Comparison of ENCODE assay signal across 23 cellular contexts in the genomic region with DNA sequence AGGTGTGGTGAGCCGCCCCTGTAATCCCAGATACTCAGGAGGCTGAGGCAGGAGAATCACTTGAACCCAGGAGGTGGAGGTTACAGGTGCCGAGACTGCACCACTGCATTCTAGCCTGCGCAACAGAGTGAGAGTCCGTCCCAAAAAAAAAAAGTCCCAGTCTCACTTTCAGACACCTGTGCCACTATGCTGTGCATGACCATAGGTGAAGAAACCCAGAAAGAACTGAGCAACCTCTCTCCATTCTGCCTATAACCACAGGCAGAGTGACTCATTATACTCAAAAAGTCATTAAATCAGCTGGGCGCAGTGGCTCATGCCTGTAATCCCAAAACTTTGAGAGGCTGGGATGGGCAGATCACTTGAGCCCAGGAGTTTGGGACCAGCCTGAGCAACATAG. TPM values are rescaled to one million over a fixed set of nuclear protein-coding genes. Genes with fewer than 3 reads are reported as not detected.
"Had no signal": no experiment of that assay in that cellular context is flagged by ENCODE, and none has a peak within 500 bp of the region (broad histone marks: within the 10 kb centered on the region; RNA-seq: fewer than 3 reads in every experiment).

No MANE protein-coding gene starts in this region.

- H3K27ac Mint-ChIP-seq: activated CD4-positive, alpha-beta T cell treated with anti-CD3 and anti-CD28 coated beads, Interleukin-2, amount 10 ng/mL, durations not matched to agents 24 days and 14 days; activated CD8-positive, alpha-beta T cell treated with anti-CD3 and anti-CD28 coated beads, Interleukin-2, amount 10 ng/mL, durations not matched to agents 7 days and 5 days; activated naive CD4-positive, alpha-beta T cell treated with anti-CD3 and anti-CD28 coated beads, Interleukin-2, amount 50 U/mL, for 24 hours; activated T-cell treated with anti-CD3 and anti-CD28 coated beads, Interleukin-2, amount 50 U/mL, for 24 hours; dendritic cell treated with granulocyte-macrophage colony-stimulating factor and Interleukin-4, amounts not matched to agents 40 ng/mL and 50 ng/mL, for 4 days; stimulated activated naive CD8-positive, alpha-beta T cell treated with anti-CD3 and anti-CD28 coated beads, Interleukin-15, amount 100 ng/mL, for 72 hours; type B pancreatic cell had no signal

- H3K4me1 ChIP-seq: adrenal gland, esophagus squamous epithelium, psoas muscle, right lobe of liver had no signal

- H3K36me3 Mint-ChIP-seq: type B pancreatic cell had no signal

- H3K79me2 ChIP-seq: hepatocyte had no signal

- H3K36me3 ChIP-seq: adrenal gland, cardiac muscle cell, ovary, right lobe of liver had no signal

- H3K27me3 ChIP-seq: adrenal gland, cardiac muscle cell, esophagus squamous epithelium, hepatocyte, ovary, right lobe of liver had no signal

- H3K9me3 Mint-ChIP-seq: activated CD4-positive, alpha-beta T cell treated with anti-CD3 and anti-CD28 coated beads, Interleukin-2, amount 10 ng/mL, durations not matched to agents 24 days and 14 days; activated naive CD4-positive, alpha-beta T cell treated with anti-CD3 and anti-CD28 coated beads, Interleukin-2, amount 50 U/mL, for 24 hours; activated T-cell treated with anti-CD3 and anti-CD28 coated beads, Interleukin-2, amount 50 U/mL, for 24 hours; dendritic cell treated with granulocyte-macrophage colony-stimulating factor and Interleukin-4, amounts not matched to agents 40 ng/mL and 50 ng/mL, for 4 days; naive thymus-derived CD8-positive, alpha-beta T cell; stimulated activated naive CD8-positive, alpha-beta T cell treated with anti-CD3 and anti-CD28 coated beads, Interleukin-15, amount 100 ng/mL, for 72 hours; type B pancreatic cell had no signal

- H3K9me3 ChIP-seq: adrenal gland, esophagus squamous epithelium, ovary, psoas muscle, right lobe of liver had no signal

- DNase-seq: activated CD4-positive, alpha-beta T cell treated with anti-CD3 and anti-CD28 coated beads, Interleukin-2, amount 10 ng/mL, durations not matched to agents 24 days and 14 days; activated CD4-positive, CD25-positive, alpha-beta regulatory T cell; activated CD8-positive, alpha-beta T cell treated with anti-CD3 and anti-CD28 coated beads, Interleukin-2, amount 10 ng/mL, durations not matched to agents 7 days and 5 days; activated effector memory CD4-positive, alpha-beta T cell treated with anti-CD3 and anti-CD28 coated beads, Interleukin-2, amount 50 U/mL, for 16 hours; activated T-cell treated with anti-CD3 and anti-CD28 coated beads, Interleukin-2, amount 50 U/mL, for 24 hours; adrenal gland; effector CD8-positive, alpha-beta T cell; esophagus squamous epithelium; mesendoderm; naive thymus-derived CD8-positive, alpha-beta T cell; ovary; psoas muscle; right lobe of liver; stimulated activated CD4-positive, alpha-beta T cell treated with anti-CD3 and anti-CD28 coated beads, Interleukin-4, amount 100 ng/mL, for 1 hour; stimulated activated naive CD8-positive, alpha-beta T cell treated with anti-CD3 and anti-CD28 coated beads, Interleukin-15, amount 100 ng/mL, for 72 hours had no signal

- H3K4me3 ChIP-seq: adrenal gland, cardiac muscle cell, esophagus squamous epithelium, hepatocyte, ovary, psoas muscle, right lobe of liver, smooth muscle cell had no signal

- H2AFZ ChIP-seq: hepatocyte had no signal

- ATAC-seq: activated CD8-positive, alpha-beta T cell treated with anti-CD3 and anti-CD28 coated beads, Interleukin-2, amount 10 ng/mL, durations not matched to agents 7 days and 5 days; naive thymus-derived CD8-positive, alpha-beta T cell; psoas muscle; right lobe of liver; stimulated activated naive CD8-positive, alpha-beta T cell treated with anti-CD3 and anti-CD28 coated beads, Interleukin-15, amount 100 ng/mL, for 72 hours had no signal

- H3K4me1 Mint-ChIP-seq: activated naive CD4-positive, alpha-beta T cell treated with anti-CD3 and anti-CD28 coated beads, Interleukin-2, amount 50 U/mL, for 24 hours; stimulated activated naive CD8-positive, alpha-beta T cell treated with anti-CD3 and anti-CD28 coated beads, Interleukin-15, amount 100 ng/mL, for 72 hours had no signal

- H3K27ac ChIP-seq: adrenal gland, cardiac muscle cell, esophagus squamous epithelium, hepatocyte, ovary, psoas muscle, right lobe of liver had no signal

- H3K4me2 ChIP-seq: hepatocyte, smooth muscle cell had no signal

- H3K27me3 Mint-ChIP-seq: activated CD4-positive, alpha-beta T cell treated with anti-CD3 and anti-CD28 coated beads, Interleukin-2, amount 10 ng/mL, durations not matched to agents 24 days and 14 days; activated naive CD4-positive, alpha-beta T cell treated with anti-CD3 and anti-CD28 coated beads, Interleukin-2, amount 50 U/mL, for 24 hours; activated T-cell treated with anti-CD3 and anti-CD28 coated beads, Interleukin-2, amount 50 U/mL, for 24 hours; dendritic cell treated with granulocyte-macrophage colony-stimulating factor and Interleukin-4, amounts not matched to agents 40 ng/mL and 50 ng/mL, for 4 days; naive thymus-derived CD8-positive, alpha-beta T cell; stimulated activated naive CD8-positive, alpha-beta T cell treated with anti-CD3 and anti-CD28 coated beads, Interleukin-15, amount 100 ng/mL, for 72 hours; type B pancreatic cell had no signal

- H3K4me3 Mint-ChIP-seq: activated CD4-positive, alpha-beta T cell treated with anti-CD3 and anti-CD28 coated beads, Interleukin-2, amount 10 ng/mL, durations not matched to agents 24 days and 14 days; activated CD8-positive, alpha-beta T cell treated with anti-CD3 and anti-CD28 coated beads, Interleukin-2, amount 10 ng/mL, durations not matched to agents 7 days and 5 days; activated naive CD4-positive, alpha-beta T cell treated with anti-CD3 and anti-CD28 coated beads, Interleukin-2, amount 50 U/mL, for 24 hours; activated T-cell treated with anti-CD3 and anti-CD28 coated beads, Interleukin-2, amount 50 U/mL, for 24 hours; dendritic cell treated with granulocyte-macrophage colony-stimulating factor and Interleukin-4, amounts not matched to agents 40 ng/mL and 50 ng/mL, for 4 days; naive thymus-derived CD8-positive, alpha-beta T cell; stimulated activated naive CD8-positive, alpha-beta T cell treated with anti-CD3 and anti-CD28 coated beads, Interleukin-15, amount 100 ng/mL, for 72 hours; type B pancreatic cell had no signal

RNA-seq across cellular contexts. Expression of a gene that starts 45.3 kb away (rescaled TPM):
- total RNA-seq: activated CD4-positive, alpha-beta T cell treated with anti-CD3 and anti-CD28 coated beads, Interleukin-2, amount 10 ng/mL, durations not matched to agents 24 days and 14 days; endothelial cell of umbilical vein; fibroblast of villous mesenchyme; smooth muscle cell had no signal
- polyA plus RNA-seq: naive thymus-derived CD8-positive, alpha-beta T cell had no signal
